In the genomic region with DNA sequence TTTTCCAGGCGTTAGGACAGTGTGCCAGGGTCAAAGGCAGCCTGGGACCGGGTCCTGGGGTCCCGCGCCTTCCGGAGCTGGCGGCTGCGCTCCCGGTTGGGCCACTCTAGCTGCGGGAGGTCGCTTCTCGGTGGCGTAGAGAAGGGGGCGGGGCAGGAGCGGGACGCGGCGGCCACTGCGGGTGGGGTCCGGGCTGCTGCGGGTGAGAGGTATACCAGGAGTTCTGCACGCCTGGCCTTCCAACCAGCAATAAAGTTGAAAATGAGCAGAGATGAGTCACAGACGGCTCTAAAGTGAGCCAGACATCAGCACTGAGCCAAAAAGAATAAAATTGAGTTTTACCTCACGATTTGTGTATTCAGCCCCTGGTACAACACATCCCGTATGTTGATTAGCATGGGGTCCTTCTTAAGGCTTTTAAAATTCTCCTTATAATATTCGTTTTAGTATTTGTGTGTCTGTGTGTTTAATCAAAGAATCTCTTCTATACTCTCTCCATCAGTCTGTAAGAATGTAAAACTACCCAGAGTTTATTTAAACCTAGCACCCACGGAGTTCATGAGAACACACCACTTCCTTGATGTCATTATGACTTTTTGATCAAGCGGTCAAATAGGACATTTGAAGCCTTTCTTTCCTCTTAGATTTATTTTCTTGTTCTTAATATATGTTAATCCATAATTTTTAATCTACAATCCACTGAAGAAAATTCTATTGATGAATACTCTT, we compare ENCODE assay signal across 8 cellular contexts. TPM values are rescaled to one million over a fixed set of nuclear protein-coding genes. Genes with fewer than 3 reads are reported as not detected.
A peak's percentile ranks its signal among the peaks of the same experiment; 100 is the strongest.
DNase-seq lines count a peak whose midpoint lies in the region; ATAC-seq and TF ChIP-seq lines count a peak whose summit lies in the region.

A gene (minus strand): TSS at position 108 of the 729 bp plus-strand sequence. CDS start 107 bp downstream, at position 1.

- intact Hi-C loops in CD4-positive, alpha-beta memory T cell (cut with micrococcal nuclease) = no loop called here

- no peak for DNase-seq in CD4-positive, alpha-beta memory T cell
- peak; percentile 28 for DNase-seq in NCI-H1105 (lab: John Stamatoyannopoulos, UW)
- peak; percentile 63 for DNase-seq in activated CD8-positive, alpha-beta memory T cell treated with anti-CD3 and anti-CD28 coated beads for 24 hours
- peak; percentile 73 for DNase-seq in fibroblast of mammary gland (ENCODE audit: low read depth)
- DNase-seq in natural killer cell treated with Interleukin-12 subunit alpha and Interleukin-12 subunit beta and Interleukin-15 and Interleukin-18, amount 100 ng/mL, for 72 hours (ENCODE audit: low spot score) = no peak
- peak; percentile 18 to 23 for DNase-seq in tibial nerve (ENCODE audit: low spot score in 2 of 2)

- peak within 1 kb of the TSS in 1 of 7 donors; percentile 9 for H3K27ac Mint-ChIP-seq in CD4-positive, alpha-beta memory T cell
- H3K27ac Mint-ChIP-seq in natural killer cell treated with Interleukin-12 subunit alpha and Interleukin-12 subunit beta and Interleukin-15 and Interleukin-18, amount 100 ng/mL, for 72 hours = no peak within 1 kb of the TSS

- TF ChIP-seq CTCF in fibroblast of mammary gland (conservative IDR thresholded peaks at IDR 0.05; ENCODE audit: control insufficient read depth, insufficient read depth, low read depth, low read length) = no peak
- TF ChIP-seq CTCF in tibial nerve (IDR thresholded peaks at IDR 0.05) = no peak

- H3K36me3 Mint-ChIP-seq in CD4-positive, alpha-beta memory T cell = peaks cover 2 to 11% of the 10 kb centered on the region in 2 donors
- no peaks in the 10 kb centered on the region for H3K36me3 Mint-ChIP-seq in natural killer cell treated with Interleukin-12 subunit alpha and Interleukin-12 subunit beta and Interleukin-15 and Interleukin-18, amount 100 ng/mL, for 72 hours

- H3K9me3 ChIP-seq in CD4-positive, alpha-beta memory T cell (ENCODE audit: control insufficient read depth in 1 of 2, low read length in 2 of 2) = no peaks in the 10 kb centered on the region
- peaks cover 0 to 3% (median 1%) of the 10 kb centered on the region in 4 donors for H3K9me3 ChIP-seq in tibial nerve

- no peak for TF ChIP-seq POLR2A in tibial nerve (IDR thresholded peaks at IDR 0.05)

- no peak within 1 kb of the TSS for H3K4me3 ChIP-seq in CD4-positive, alpha-beta memory T cell (ENCODE audit: low read length in 2 of 2)
- peak within 1 kb of the TSS; percentile 64 for H3K4me3 ChIP-seq in fibroblast of mammary gland (ENCODE audit: control insufficient read depth, low read depth, low read length)
- H3K4me3 ChIP-seq in tibial nerve = peak within 1 kb of the TSS; percentile 36 to 63 (median 48)

- WGBS in tibial nerve, 2 donors = 12 to 15% methylated on average over 27 of the region's 27 CpGs

- H3K4me1 Mint-ChIP-seq in CD4-positive, alpha-beta memory T cell = peaks cover 0 to 5% (median 1%) of the 10 kb centered on the region in 4 donors
- H3K4me1 Mint-ChIP-seq in natural killer cell treated with Interleukin-12 subunit alpha and Interleukin-12 subunit beta and Interleukin-15 and Interleukin-18, amount 100 ng/mL, for 72 hours (ENCODE audit: low read depth in 2 of 2) = peaks cover 3 to 7% of the 10 kb centered on the region in 2 donors

- peak within 1 kb of the TSS; percentile 8 to 75 (median 50) for H3K4me3 Mint-ChIP-seq in CD4-positive, alpha-beta memory T cell
- H3K4me3 Mint-ChIP-seq in natural killer cell treated with Interleukin-12 subunit alpha and Interleukin-12 subunit beta and Interleukin-15 and Interleukin-18, amount 100 ng/mL, for 72 hours = peak within 1 kb of the TSS; percentile 55

- no peak within 1 kb of the TSS for H3K27ac ChIP-seq in CD4-positive, alpha-beta memory T cell (ENCODE audit: low read depth, low read length)
- H3K27ac ChIP-seq in tibial nerve = peak within 1 kb of the TSS in 1 of 4 donors; percentile 67

- CTCF ChIA-PET in CD4-positive, alpha-beta memory T cell (lab: Charles Lee; ENCODE audit: partially characterized antibody) = no interaction called here

- POLR2A ChIA-PET in CD4-positive, alpha-beta memory T cell (lab: Charles Lee; ENCODE audit: partially characterized antibody) = no interaction called here

- no peaks in the 10 kb centered on the region for H3K36me3 ChIP-seq in CD4-positive, alpha-beta memory T cell (ENCODE audit: insufficient read depth, low read length)
- no peaks in the 10 kb centered on the region for H3K36me3 ChIP-seq in tibial nerve

- H3K27me3 ChIP-seq in CD4-positive, alpha-beta memory T cell (ENCODE audit: insufficient read depth, low read length) = no peaks in the 10 kb centered on the region
- peaks cover 0 to 3% of the 10 kb centered on the region in 2 donors for H3K27me3 ChIP-seq in tibial nerve

- peaks cover 0 to 18% (median 14%) of the 10 kb centered on the region in 8 donors for H3K9me3 Mint-ChIP-seq in CD4-positive, alpha-beta memory T cell
- H3K9me3 Mint-ChIP-seq in natural killer cell treated with Interleukin-12 subunit alpha and Interleukin-12 subunit beta and Interleukin-15 and Interleukin-18, amount 100 ng/mL, for 72 hours = no peaks in the 10 kb centered on the region

- TF ChIP-seq EP300 in tibial nerve (IDR thresholded peaks at IDR 0.05) = no peak

- H3K4me1 ChIP-seq in CD4-positive, alpha-beta memory T cell (ENCODE audit: insufficient read depth, low read length) = no peaks in the 10 kb centered on the region
- H3K4me1 ChIP-seq in tibial nerve = peaks cover 0 to 4% (median 0%) of the 10 kb centered on the region in 4 donors

- ATAC-seq in natural killer cell treated with Interleukin-12 subunit alpha and Interleukin-12 subunit beta and Interleukin-15 and Interleukin-18, amount 100 ng/mL, for 72 hours = peak; percentile 43 to 52
- ATAC-seq in HG03139 (IDR thresholded peaks at IDR 0.05; ENCODE audit: unreplicated experiment) (no peak), GM18519 (IDR thresholded peaks at IDR 0.05; ENCODE audit: low FRiP score, unreplicated experiment) (no peak)

- peaks cover 15 to 23% of the 10 kb centered on the region in 2 donors for H3K27me3 Mint-ChIP-seq in CD4-positive, alpha-beta memory T cell
- H3K27me3 Mint-ChIP-seq in natural killer cell treated with Interleukin-12 subunit alpha and Interleukin-12 subunit beta and Interleukin-15 and Interleukin-18, amount 100 ng/mL, for 72 hours = peaks cover 24 to 40% of the 10 kb centered on the region in 2 donors

RNA-seq across cellular contexts. Expression of the gene that starts here (rescaled TPM):
- not detected for total RNA-seq in CD4-positive, alpha-beta memory T cell
- not detected for polyA plus RNA-seq in CD4-positive, alpha-beta memory T cell
- total RNA-seq in natural killer cell treated with Interleukin-12 subunit alpha and Interleukin-12 subunit beta and Interleukin-15 and Interleukin-18, amount 100 ng/mL, for 72 hours = not detected
- total RNA-seq in tibial nerve = under 1 TPM in 3 of 4 donors, not detected in 1; 0.42 to 0.98 (median 0.87) TPM

Comparison
In these comparisons a context has a peak if more than half of its experiments do, and no peak if none do; other contexts are left out.
1. Peak in ATAC-seq in natural killer cell treated with Interleukin-12 subunit alpha and Interleukin-12 subunit beta and Interleukin-15 and Interleukin-18, amount 100 ng/mL, for 72 hours; RNA of the gene not detected or under 1 TPM.
2. Peak in DNase-seq and H3K4me3 ChIP-seq in tibial nerve; RNA of the gene not detected or under 1 TPM.
3. DNase-seq: peak in NCI-H1105 (single experiment), activated CD8-positive, alpha-beta memory T cell treated with anti-CD3 and anti-CD28 coated beads for 24 hours (single experiment) and fibroblast of mammary gland (single experiment); none in CD4-positive, alpha-beta memory T cell (0 of 5) and natural killer cell treated with Interleukin-12 subunit alpha and Interleukin-12 subunit beta and Interleukin-15 and Interleukin-18, amount 100 ng/mL, for 72 hours (single experiment).